In genomic region chr7:47578581-47579270, GRCh38 we compare ENCODE assay signal across 10 cellular contexts. TPM values are rescaled to one million over a fixed set of nuclear protein-coding genes. Genes with fewer than 3 reads are reported as not detected.
DNase-seq lines count a peak whose midpoint lies in the region; ATAC-seq and TF ChIP-seq lines count a peak whose summit lies in the region.
"Had no signal": no experiment of that assay in that cellular context is flagged by ENCODE, and none has a peak within 500 bp of the region (broad histone marks: within the 10 kb centered on the region; RNA-seq: fewer than 3 reads in every experiment).

No MANE protein-coding gene starts in this region.

- H3K4me3 ChIP-seq in mucosa of rectum (ENCODE audit: low read length in 2 of 2) (no peak overlapping the region), upper lobe of left lung (no peak overlapping the region)

- H3K27me3 ChIP-seq in mucosa of rectum (ENCODE audit: control insufficient read depth in 2 of 2, insufficient read depth in 2 of 2, low read length in 2 of 2) (no peaks in the 10 kb centered on the region), upper lobe of left lung (no peaks in the 10 kb centered on the region)

- peaks cover 48 to 62% of the 10 kb centered on the region in 2 donors for H3K4me1 ChIP-seq in mucosa of rectum (ENCODE audit: control insufficient read depth in 2 of 2, insufficient read depth in 2 of 2, low read length in 2 of 2)
- peaks cover 71 to 89% (median 78%) of the 10 kb centered on the region in 4 donors for H3K4me1 ChIP-seq in upper lobe of left lung

- peak; percentile 25 to 37 for ATAC-seq in activated T-cell treated with anti-CD3 and anti-CD28 coated beads, Interleukin-2, amount 50 U/mL, for 72 hours (replicated peaks in 1 of 2)
- ATAC-seq in upper lobe of left lung (ENCODE audit: low FRiP score in 2 of 2): peak in 1 of 2 donors; percentile 57
- ATAC-seq in GM21367 (IDR thresholded peaks at IDR 0.05; ENCODE audit: unreplicated experiment): no peak

- no peaks in the 10 kb centered on the region for H3K36me3 ChIP-seq in mucosa of rectum (ENCODE audit: control insufficient read depth in 2 of 2, insufficient read depth in 2 of 2, low read length in 2 of 2)
- H3K36me3 ChIP-seq in upper lobe of left lung: no peaks in the 10 kb centered on the region

- H3K4me1 Mint-ChIP-seq in activated T-cell treated with anti-CD3 and anti-CD28 coated beads, Interleukin-2, amount 50 U/mL, for 72 hours (ENCODE audit: low read depth): peaks cover 8% of the 10 kb centered on the region
- peaks cover 82% of the 10 kb centered on the region for H3K4me1 Mint-ChIP-seq in brain

- H3K9me3 Mint-ChIP-seq in activated T-cell treated with anti-CD3 and anti-CD28 coated beads, Interleukin-2, amount 50 U/mL, for 72 hours: no peaks in the 10 kb centered on the region
- peaks cover 0 to 3% (median 0%) of the 10 kb centered on the region in 5 experiments for H3K9me3 Mint-ChIP-seq in brain

- no peak overlapping the region for H3K9ac ChIP-seq in mucosa of rectum (ENCODE audit: low read depth in 1 of 2, low read length in 2 of 2)

- H3K4me3 Mint-ChIP-seq in activated T-cell treated with anti-CD3 and anti-CD28 coated beads, Interleukin-2, amount 50 U/mL, for 72 hours: peak overlapping the region in 1 of 2 donors; percentile 17
- H3K4me3 Mint-ChIP-seq in brain: peak overlapping the region in 4 of 5 experiments; percentile 8 to 73 (median 36)

- no peaks in the 10 kb centered on the region for H3K36me3 Mint-ChIP-seq in activated T-cell treated with anti-CD3 and anti-CD28 coated beads, Interleukin-2, amount 50 U/mL, for 72 hours (ENCODE audit: insufficient read depth in 2 of 2)
- no peaks in the 10 kb centered on the region for H3K36me3 Mint-ChIP-seq in brain

- peak in 1 of 2 donors; percentile 4 for DNase-seq in activated T-cell treated with anti-CD3 and anti-CD28 coated beads, Interleukin-2, amount 50 U/mL, for 72 hours
- no peak for DNase-seq in activated T-cell treated with anti-CD3 and anti-CD28 coated beads, Interleukin-2, amount 50 U/mL, for 1 hour
- DNase-seq in upper lobe of left lung (no peak), SIG-M5 (lab: John Stamatoyannopoulos, UW) (no peak), erythroblast (lab: John Stamatoyannopoulos, UW) (no peak)
- DNase-seq: NCI-H510A treated with DMSO at 0.1 percent for 48 hours had no signal

- TF ChIP-seq CTCF in brain (conservative IDR thresholded peaks at IDR 0.05) (no peak), upper lobe of left lung (IDR thresholded peaks at IDR 0.05) (no peak)

- no peak for TF ChIP-seq POLR2A in upper lobe of left lung (IDR thresholded peaks at IDR 0.05)
- TF ChIP-seq POLR2A in erythroblast (IDR thresholded peaks at IDR 0.05; ENCODE audit: low read length): no peak

- no peak overlapping the region for H3K27ac Mint-ChIP-seq in activated T-cell treated with anti-CD3 and anti-CD28 coated beads, Interleukin-2, amount 50 U/mL, for 72 hours
- peak overlapping the region in 4 of 5 experiments; percentile 25 to 88 (median 57) for H3K27ac Mint-ChIP-seq in brain

- peaks cover 30% of the 10 kb centered on the region for H3K27me3 Mint-ChIP-seq in activated T-cell treated with anti-CD3 and anti-CD28 coated beads, Interleukin-2, amount 50 U/mL, for 72 hours (ENCODE audit: low read depth)
- peaks cover 18% of the 10 kb centered on the region for H3K27me3 Mint-ChIP-seq in brain

- peak in 1 of 4 donors; percentile 21 for TF ChIP-seq EP300 in upper lobe of left lung (IDR thresholded peaks at IDR 0.05)

- peak overlapping the region; percentile 3 to 38 for H3K27ac ChIP-seq in mucosa of rectum (ENCODE audit: low read depth in 2 of 2, low read length in 2 of 2)
- peak overlapping the region; percentile 69 to 90 (median 79) for H3K27ac ChIP-seq in upper lobe of left lung
- H3K27ac ChIP-seq: C4-2B had no signal

- H3K9me3 ChIP-seq in mucosa of rectum (ENCODE audit: control insufficient read depth in 2 of 2, low read length in 2 of 2) (no peaks in the 10 kb centered on the region), upper lobe of left lung (no peaks in the 10 kb centered on the region)

- WGBS in upper lobe of left lung, 2 donors: 49 to 69% methylated on average over 18 of the region's 18 CpGs

RNA-seq across cellular contexts. Expression of gene TNS3, which starts 3.2 kb away (rescaled TPM):
- total RNA-seq in activated T-cell treated with anti-CD3 and anti-CD28 coated beads, Interleukin-2, amount 50 U/mL, for 72 hours: 1 to 10 TPM in 1 of 2 donors, under 1 TPM in 1; 0.29 to 1.2 TPM
- 28.1 TPM for polyA plus RNA-seq in brain (ENCODE audit: insufficient read depth, low read depth, low replicate concordance)
- total RNA-seq in upper lobe of left lung: 100 to 1,000 TPM in 5 of 6 donors, 10 to 100 TPM in 1; 90.6 to 266 (median 143) TPM

Comparison
In these comparisons a context has a peak if more than half of its experiments do, and no peak if none do; other contexts are left out.
1. RNA of gene TNS3, which starts 3.2 kb away (total RNA-seq): 90.6 to 266 TPM in upper lobe of left lung; 0.29 to 1.2 TPM in activated T-cell treated with anti-CD3 and anti-CD28 coated beads, Interleukin-2, amount 50 U/mL, for 72 hours; every median in the first group is over 10 times any median in the second.